Comparison of ENCODE assay signal across 18 cellular contexts in genomic region chrX:10519761-10520160, GRCh38.
A peak's percentile ranks its signal among the peaks of the same experiment; 100 is the strongest.
DNase-seq lines count a peak whose midpoint lies in the region; ATAC-seq, FAIRE-seq and TF ChIP-seq lines count a peak whose summit lies in the region.
"Had no signal": no experiment of that assay in that cellular context is flagged by ENCODE, and none has a peak within 500 bp of the region (broad histone marks: within the 10 kb centered on the region; RNA-seq: fewer than 3 reads in every experiment).

No MANE protein-coding gene starts in this region.

- no peak for TF ChIP-seq CTCF in astrocyte (IDR thresholded peaks at IDR 0.05; ENCODE audit: insufficient read depth, low read depth, low read length)
- no peak for TF ChIP-seq CTCF in fibroblast of villous mesenchyme (IDR thresholded peaks at IDR 0.05; ENCODE audit: insufficient read depth, low read depth, low read length)

- in situ Hi-C loops in G401 (cut with HindIII; ENCODE audit: low sequenced_read_pairs) = no loop called here

- no peaks in the 10 kb centered on the region for H3K27me3 Mint-ChIP-seq in astrocyte (ENCODE audit: low read depth, unreplicated experiment)

- no peaks in the 10 kb centered on the region for H4K20me1 ChIP-seq in astrocyte (ENCODE audit: insufficient read depth, low read length)
- H4K20me1 ChIP-seq: BLaER1 treated with 17β-estradiol and CSF1 and Interleukin-3, amounts not matched to agents 10 nM and 100 nM had no signal

- H3K4me2 ChIP-seq in astrocyte (ENCODE audit: low read length) = no peak overlapping the region
- H3K4me2 ChIP-seq: BLaER1 treated with 17β-estradiol and CSF1 and Interleukin-3, amounts not matched to agents 10 nM and 100 nM had no signal

- H3K36me3 ChIP-seq in astrocyte (ENCODE audit: insufficient read depth, low read length) = peaks cover 3% of the 10 kb centered on the region
- H3K36me3 ChIP-seq: BLaER1 treated with 17β-estradiol and CSF1 and Interleukin-3, amounts not matched to agents 10 nM and 100 nM had no signal

- no peaks in the 10 kb centered on the region for H3K27me3 ChIP-seq in astrocyte (ENCODE audit: insufficient read depth, low read length)

- no peak for ATAC-seq in HG03039 (IDR thresholded peaks at IDR 0.05; ENCODE audit: unreplicated experiment)
- no peak for ATAC-seq in HG02759 (IDR thresholded peaks at IDR 0.05; ENCODE audit: unreplicated experiment)
- ATAC-seq: SK-N-SH treated with all-trans-retinoic acid at 6 μM for 48 hours had no signal

- FAIRE-seq in astrocyte (lab: Jason Lieb, UNC) = peak; percentile 97
- FAIRE-seq: D721Med had no signal

- no peak overlapping the region for H3K27ac ChIP-seq in astrocyte (ENCODE audit: low read depth, low read length)
- H3K27ac ChIP-seq: BLaER1 treated with 17β-estradiol and CSF1 and Interleukin-3, amounts not matched to agents 10 nM and 100 nM; HL-60 had no signal

- H2AFZ ChIP-seq in astrocyte (ENCODE audit: low read depth, low read length) = no peak overlapping the region

- no peak overlapping the region for H3K9ac ChIP-seq in astrocyte (ENCODE audit: low read length)
- H3K9ac ChIP-seq: BLaER1 treated with 17β-estradiol and CSF1 and Interleukin-3, amounts not matched to agents 10 nM and 100 nM had no signal

- H3K27ac Mint-ChIP-seq in astrocyte (ENCODE audit: unreplicated experiment) = no peak overlapping the region
- H3K27ac Mint-ChIP-seq: CD8-positive, alpha-beta memory T cell; H9 had no signal

- H3K4me3 Mint-ChIP-seq in astrocyte (ENCODE audit: unreplicated experiment) = no peak overlapping the region
- H3K4me3 Mint-ChIP-seq: CD8-positive, alpha-beta memory T cell; H9 had no signal

- no peaks in the 10 kb centered on the region for H3K4me1 ChIP-seq in astrocyte (ENCODE audit: insufficient read depth, low read length)
- H3K4me1 ChIP-seq: BLaER1 treated with 17β-estradiol and CSF1 and Interleukin-3, amounts not matched to agents 10 nM and 100 nM had no signal

- H3K36me3 Mint-ChIP-seq in astrocyte (ENCODE audit: low read depth, unreplicated experiment) = no peaks in the 10 kb centered on the region
- H3K36me3 Mint-ChIP-seq: CD8-positive, alpha-beta memory T cell had no signal

- H3K9me3 ChIP-seq in astrocyte (ENCODE audit: insufficient read depth, low read depth, low read length) = no peaks in the 10 kb centered on the region

- no peaks in the 10 kb centered on the region for H3K9me3 Mint-ChIP-seq in astrocyte (ENCODE audit: unreplicated experiment)

- no peak overlapping the region for H3K4me3 ChIP-seq in astrocyte (ENCODE audit: insufficient read depth, low read depth, low read length)
- no peak overlapping the region for H3K4me3 ChIP-seq in fibroblast of villous mesenchyme (ENCODE audit: low read depth, low read length)
- H3K4me3 ChIP-seq: BLaER1 treated with 17β-estradiol and CSF1 and Interleukin-3, amounts not matched to agents 10 nM and 100 nM had no signal

- DNase-seq in GM03348 (ENCODE audit: low spot score) (peak; percentile 13), astrocyte (ENCODE audit: low read depth) (no peak), fibroblast of villous mesenchyme (ENCODE audit: low read depth) (peak; percentile 65), NCI-H82 treated with DMSO at 0.1 percent for 48 hours (lab: John Stamatoyannopoulos, UW; ENCODE audit: unreplicated experiment) (no peak), G401 (ENCODE audit: low spot score) (no peak)
- DNase-seq: CD8-positive, alpha-beta memory T cell; H9; NCI-H1417; NCI-H1930; NCI-H69; NK-92 treated with Interleukin-12 subunit alpha and Interleukin-12 subunit beta, amount 100 ng/mL, for 24 hours; SHP77 treated with DMSO at 0.1 percent for 48 hours had no signal

- no peaks in the 10 kb centered on the region for H3K79me2 ChIP-seq in astrocyte (ENCODE audit: insufficient read depth, low read length)

- H3K4me1 Mint-ChIP-seq in astrocyte (ENCODE audit: low read depth, unreplicated experiment) = peaks cover 5% of the 10 kb centered on the region
- H3K4me1 Mint-ChIP-seq: CD8-positive, alpha-beta memory T cell had no signal

Comparison
In these comparisons a context has a peak if more than half of its experiments do, and no peak if none do; other contexts are left out.
1. DNase-seq: peak in GM03348 (single experiment) and fibroblast of villous mesenchyme (single experiment); none in astrocyte (single experiment), NCI-H82 treated with DMSO at 0.1 percent for 48 hours (single experiment) and G401 (single experiment).